23 cellular contexts compared by ENCODE assay signal in the genomic region with DNA sequence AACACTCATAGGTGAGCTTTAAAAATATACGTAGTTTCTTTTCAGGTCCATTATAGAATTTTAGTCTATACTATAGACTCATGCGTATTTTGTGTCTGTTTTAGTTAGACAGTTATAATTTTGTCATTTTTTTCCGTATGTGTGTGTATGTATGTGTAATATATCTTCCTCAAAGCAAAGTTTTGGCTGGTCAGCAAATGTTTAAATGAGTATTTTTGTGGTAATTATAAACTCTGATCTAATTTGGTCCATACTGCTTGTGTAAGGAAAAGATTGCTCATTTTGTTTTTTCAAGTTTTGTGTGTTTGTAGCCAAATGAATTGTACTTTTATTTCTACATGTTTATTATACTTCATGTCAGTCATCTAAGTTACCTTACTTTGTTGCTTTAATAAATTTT. TPM values are rescaled to one million over a fixed set of nuclear protein-coding genes. Genes with fewer than 3 reads are reported as not detected.
DNase-seq lines count a peak whose midpoint lies in the region; ATAC-seq, FAIRE-seq and TF ChIP-seq lines count a peak whose summit lies in the region.
"Had no signal": no experiment of that assay in that cellular context is flagged by ENCODE, and none has a peak within 500 bp of the region (broad histone marks: within the 10 kb centered on the region; RNA-seq: fewer than 3 reads in every experiment).

No MANE protein-coding gene starts in this region.

- H3K27me3 Mint-ChIP-seq in stimulated activated naive CD8-positive, alpha-beta T cell treated with anti-CD3 and anti-CD28 coated beads, Interleukin-15, Interleukin-2, amounts not matched to agents 100 ng/mL and 50 ng/mL, for 24 hours = no peaks in the 10 kb centered on the region
- no peaks in the 10 kb centered on the region for H3K27me3 Mint-ChIP-seq in stimulated activated naive CD8-positive, alpha-beta T cell treated with anti-CD3 and anti-CD28 coated beads, Interleukin-15, amount 100 ng/mL, for 72 hours
- no peaks in the 10 kb centered on the region for H3K27me3 Mint-ChIP-seq in activated T-helper 17 cell treated with anti-CD3 and anti-CD28 coated beads, Interleukin-2, amount 50 U/mL, for 72 hours
- H3K27me3 Mint-ChIP-seq: CD4-positive, CD25-positive, alpha-beta regulatory T cell had no signal

- H3K9ac ChIP-seq in kidney (ENCODE audit: low read length in 2 of 2) = no peak overlapping the region
- H3K9ac ChIP-seq: BLaER1 had no signal

- TF ChIP-seq EP300 in transverse colon (IDR thresholded peaks at IDR 0.05; ENCODE audit: low read depth) = no peak

- no peaks in the 10 kb centered on the region for H3K9me3 Mint-ChIP-seq in stimulated activated naive CD8-positive, alpha-beta T cell treated with anti-CD3 and anti-CD28 coated beads, Interleukin-15, Interleukin-2, amounts not matched to agents 100 ng/mL and 50 ng/mL, for 24 hours
- H3K9me3 Mint-ChIP-seq in stimulated activated naive CD8-positive, alpha-beta T cell treated with anti-CD3 and anti-CD28 coated beads, Interleukin-15, amount 100 ng/mL, for 72 hours = no peaks in the 10 kb centered on the region
- no peaks in the 10 kb centered on the region for H3K9me3 Mint-ChIP-seq in activated T-helper 17 cell treated with anti-CD3 and anti-CD28 coated beads, Interleukin-2, amount 50 U/mL, for 72 hours

- no peaks in the 10 kb centered on the region for H3K9me3 ChIP-seq in kidney (ENCODE audit: control insufficient read depth in 1 of 2, low read length in 2 of 2)
- no peaks in the 10 kb centered on the region for H3K9me3 ChIP-seq in transverse colon
- H3K9me3 ChIP-seq: BLaER1, MG63 had no signal

- H3K27ac Mint-ChIP-seq in stimulated activated naive CD8-positive, alpha-beta T cell treated with anti-CD3 and anti-CD28 coated beads, Interleukin-15, Interleukin-2, amounts not matched to agents 100 ng/mL and 50 ng/mL, for 24 hours = peak overlapping the region; percentile 36
- no peak overlapping the region for H3K27ac Mint-ChIP-seq in stimulated activated naive CD8-positive, alpha-beta T cell treated with anti-CD3 and anti-CD28 coated beads, Interleukin-15, amount 100 ng/mL, for 72 hours
- peak overlapping the region; percentile 78 for H3K27ac Mint-ChIP-seq in activated T-helper 17 cell treated with anti-CD3 and anti-CD28 coated beads, Interleukin-2, amount 50 U/mL, for 72 hours

- H3K4me1 Mint-ChIP-seq in stimulated activated naive CD8-positive, alpha-beta T cell treated with anti-CD3 and anti-CD28 coated beads, Interleukin-15, Interleukin-2, amounts not matched to agents 100 ng/mL and 50 ng/mL, for 24 hours (ENCODE audit: low read depth) = peaks cover 40% of the 10 kb centered on the region
- H3K4me1 Mint-ChIP-seq in stimulated activated naive CD8-positive, alpha-beta T cell treated with anti-CD3 and anti-CD28 coated beads, Interleukin-15, amount 100 ng/mL, for 72 hours = peaks cover 29% of the 10 kb centered on the region
- peaks cover 17% of the 10 kb centered on the region for H3K4me1 Mint-ChIP-seq in activated T-helper 17 cell treated with anti-CD3 and anti-CD28 coated beads, Interleukin-2, amount 50 U/mL, for 72 hours

- WGBS in transverse colon (ENCODE audit: low coverage in 1 of 2), 2 donors = 72 to 90% methylated on average over 3 of the region's 3 CpGs

- no peak overlapping the region for H3K27ac ChIP-seq in kidney (ENCODE audit: low read depth in 2 of 2, low read length in 2 of 2)
- no peak overlapping the region for H3K27ac ChIP-seq in transverse colon
- H3K27ac ChIP-seq: BLaER1 had no signal

- peaks cover 58% of the 10 kb centered on the region for H3K36me3 Mint-ChIP-seq in stimulated activated naive CD8-positive, alpha-beta T cell treated with anti-CD3 and anti-CD28 coated beads, Interleukin-15, Interleukin-2, amounts not matched to agents 100 ng/mL and 50 ng/mL, for 24 hours (ENCODE audit: low read depth)
- H3K36me3 Mint-ChIP-seq in activated T-helper 17 cell treated with anti-CD3 and anti-CD28 coated beads, Interleukin-2, amount 50 U/mL, for 72 hours (ENCODE audit: low read depth) = peaks cover 33% of the 10 kb centered on the region

- intact Hi-C loops in kidney (cut with DNase I) (no loop called here), transverse colon (cut with DNase I; ENCODE audit: low total_unique reads) (no loop called here)

- H3K36me3 ChIP-seq in kidney (ENCODE audit: control insufficient read depth in 1 of 2, insufficient read depth in 2 of 2, low read length in 2 of 2) (no peaks in the 10 kb centered on the region), transverse colon (no peaks in the 10 kb centered on the region)

- H3K27me3 ChIP-seq in transverse colon = no peaks in the 10 kb centered on the region
- H3K27me3 ChIP-seq: BLaER1, MG63 had no signal

- H3K4me3 ChIP-seq in kidney (ENCODE audit: low read length in 2 of 2) = no peak overlapping the region
- H3K4me3 ChIP-seq in transverse colon = no peak overlapping the region
- H3K4me3 ChIP-seq: BLaER1, MG63 had no signal

- FAIRE-seq in kidney (lab: Jason Lieb, UNC) = peak; percentile 44
- FAIRE-seq: H1, HTR-8/SVneo had no signal

- TF ChIP-seq CTCF in kidney (IDR thresholded peaks at IDR 0.05; ENCODE audit: borderline replicate concordance, extremely low read depth, insufficient read depth) (no peak), transverse colon (IDR thresholded peaks at IDR 0.05) (no peak)

- no peak overlapping the region for H3K4me3 Mint-ChIP-seq in stimulated activated naive CD8-positive, alpha-beta T cell treated with anti-CD3 and anti-CD28 coated beads, Interleukin-15, Interleukin-2, amounts not matched to agents 100 ng/mL and 50 ng/mL, for 24 hours
- H3K4me3 Mint-ChIP-seq in stimulated activated naive CD8-positive, alpha-beta T cell treated with anti-CD3 and anti-CD28 coated beads, Interleukin-15, amount 100 ng/mL, for 72 hours = no peak overlapping the region
- H3K4me3 Mint-ChIP-seq in activated T-helper 17 cell treated with anti-CD3 and anti-CD28 coated beads, Interleukin-2, amount 50 U/mL, for 72 hours = no peak overlapping the region
- H3K4me3 Mint-ChIP-seq: CD4-positive, CD25-positive, alpha-beta regulatory T cell had no signal

- no peak for ATAC-seq in stimulated activated naive CD8-positive, alpha-beta T cell treated with anti-CD3 and anti-CD28 coated beads, Interleukin-15, amount 100 ng/mL, for 72 hours
- ATAC-seq in activated T-helper 17 cell treated with anti-CD3 and anti-CD28 coated beads, Interleukin-2, amount 50 U/mL, for 72 hours (replicated peaks) = peak; percentile 43
- no peak for ATAC-seq in GM21528 (IDR thresholded peaks at IDR 0.05; ENCODE audit: low FRiP score, unreplicated experiment)
- ATAC-seq in HG03469 (IDR thresholded peaks at IDR 0.05; ENCODE audit: unreplicated experiment) = no peak
- no peak for ATAC-seq in HG03354 (IDR thresholded peaks at IDR 0.05; ENCODE audit: poor library complexity, severe bottlenecking, unreplicated experiment)
- ATAC-seq: Right ventricle myocardium inferior had no signal

- DNase-seq in stimulated activated naive CD8-positive, alpha-beta T cell treated with anti-CD3 and anti-CD28 coated beads, Interleukin-15, amount 100 ng/mL, for 72 hours = no peak
- DNase-seq in kidney = no peak
- no peak for DNase-seq in transverse colon
- DNase-seq: DMS153, KG1, NCI-H1105 treated with DMSO at 0.1 percent for 48 hours, NCI-H146, NCI-H1930, NCI-H446, NCI-H524 treated with DMSO at 0.1 percent for 48 hours, NCI-H774 had no signal

- in situ Hi-C loops in transverse colon (cut with MboI; ENCODE audit: low pct_ligation_motif_present in 1 of 4, low pct_unique_long_range_greater_than_20kb in 1 of 4, low sequenced_read_pairs in 3 of 4) = no loop called here

- H3K4me1 ChIP-seq in kidney (ENCODE audit: control insufficient read depth in 1 of 2, insufficient read depth in 1 of 2, low read depth in 1 of 2, low read length in 2 of 2) (peaks cover 0 to 8% of the 10 kb centered on the region in 2 donors), transverse colon (peaks cover 6 to 37% (median 21%) of the 10 kb centered on the region in 4 donors)

- TF ChIP-seq POLR2A in transverse colon (IDR thresholded peaks at IDR 0.05) = no peak

RNA-seq across cellular contexts. Expression of gene KCTD4, which starts 20.5 kb away (rescaled TPM):
- total RNA-seq in activated T-helper 17 cell treated with anti-CD3 and anti-CD28 coated beads, Interleukin-2, amount 50 U/mL, for 72 hours = not detected
- total RNA-seq in kidney (0.22 TPM), transverse colon (1 to 10 TPM in 2 of 4 donors, not detected in 2; 1.3 to 1.9 TPM)
- 0.34 TPM for polyA plus RNA-seq in kidney (ENCODE audit: insufficient read depth, low read depth, low replicate concordance)
- total RNA-seq: CD4-positive, CD25-positive, alpha-beta regulatory T cell; H1; PC-3; Right ventricle myocardium inferior had no signal
- polyA plus RNA-seq: H1 had no signal

RNA-seq across cellular contexts. Expression of gene GTF2F2, which starts 60.0 kb away (rescaled TPM):
- total RNA-seq in activated T-helper 17 cell treated with anti-CD3 and anti-CD28 coated beads, Interleukin-2, amount 50 U/mL, for 72 hours = 10 to 100 TPM; 12.5 to 25.0 TPM
- total RNA-seq in kidney = 16.6 TPM
- 17.3 TPM for polyA plus RNA-seq in kidney (ENCODE audit: insufficient read depth, low read depth, low replicate concordance)
- total RNA-seq in transverse colon = 10 to 100 TPM in 3 of 4 donors, 1 to 10 TPM in 1; 6.8 to 23.8 (median 13.5) TPM

Comparison
In these comparisons a context has a peak if more than half of its experiments do, and no peak if none do; other contexts are left out.
1. H3K27ac Mint-ChIP-seq: peak in stimulated activated naive CD8-positive, alpha-beta T cell treated with anti-CD3 and anti-CD28 coated beads, Interleukin-15, Interleukin-2, amounts not matched to agents 100 ng/mL and 50 ng/mL, for 24 hours (single experiment) and activated T-helper 17 cell treated with anti-CD3 and anti-CD28 coated beads, Interleukin-2, amount 50 U/mL, for 72 hours (single experiment); none in stimulated activated naive CD8-positive, alpha-beta T cell treated with anti-CD3 and anti-CD28 coated beads, Interleukin-15, amount 100 ng/mL, for 72 hours (0 of 2).